ENCODE assay signal across 7 cellular contexts in genomic region chr17:78343099-78343432, GRCh38. TPM values are rescaled to one million over a fixed set of nuclear protein-coding genes. Genes with fewer than 3 reads are reported as not detected.
DNase-seq lines count a peak whose midpoint lies in the region; ATAC-seq and TF ChIP-seq lines count a peak whose summit lies in the region.

No MANE protein-coding gene starts in this region.

- peaks cover 37% of the 10 kb centered on the region for H3K4me1 Mint-ChIP-seq in nephron

- H3K27me3 Mint-ChIP-seq in nephron (ENCODE audit: low read depth) = no peaks in the 10 kb centered on the region

- H3K4me3 ChIP-seq in HEK293 (ENCODE audit: low read depth, low read length) = no peak overlapping the region
- H3K4me3 ChIP-seq in epithelial cell of proximal tubule (ENCODE audit: low read depth, low read length) = peak overlapping the region; percentile 49

- no peak for ATAC-seq in GM18519 (IDR thresholded peaks at IDR 0.05; ENCODE audit: low FRiP score, unreplicated experiment)

- H3K36me3 ChIP-seq in HEK293 (ENCODE audit: control insufficient read depth in 2 of 2, insufficient read depth in 1 of 2, low read length in 2 of 2) = no peaks in the 10 kb centered on the region

- DNase-seq in T1000 (lab: John Stamatoyannopoulos, UW) = peak; percentile 77
- no peak for DNase-seq in epithelial cell of proximal tubule (ENCODE audit: low read depth)
- DNase-seq in NCI-H2171 treated with DMSO at 0.1 percent for 48 hours (lab: John Stamatoyannopoulos, UW) = no peak
- DNase-seq in erythroblast (lab: John Stamatoyannopoulos, UW) = no peak

- peak overlapping the region; percentile 64 to 66 (median 65) for H3K4me3 Mint-ChIP-seq in nephron

- no peak overlapping the region for H3K27ac ChIP-seq in HEK293 (ENCODE audit: extremely low read depth, low read depth, low read length)

- TF ChIP-seq POLR2A in erythroblast (IDR thresholded peaks at IDR 0.05; ENCODE audit: low read length) = no peak

- H3K9me3 Mint-ChIP-seq in nephron = no peaks in the 10 kb centered on the region

- peak overlapping the region; percentile 40 to 94 (median 94) for H3K27ac Mint-ChIP-seq in nephron

- POLR2A ChIA-PET in HEK293 (lab: Yijun Ruan, JAX) = interaction anchor here (0.5 to 1.2 kb wide), 4 partner anchors 17 to 251 kb away, joined by 4 to 10 read pairs (median 6); partner anchors contain the start of gene SOCS3

- no peaks in the 10 kb centered on the region for H3K36me3 Mint-ChIP-seq in nephron (ENCODE audit: low read depth)

- TF ChIP-seq CTCF in HEK293 (tag by site-specific recombination; IDR thresholded peaks at IDR 0.05) (no peak), epithelial cell of proximal tubule (conservative IDR thresholded peaks at IDR 0.05; ENCODE audit: low read depth, low read length) (no peak), nephron (IDR thresholded peaks at IDR 0.05; ENCODE audit: unreplicated experiment in 3 of 3) (no peak)

- H3K4me1 ChIP-seq in HEK293 (ENCODE audit: control insufficient read depth, insufficient read depth, low read length) = peaks cover 6% of the 10 kb centered on the region; the same call in 1 of the 2 replicates

- CTCF ChIA-PET in HEK293 (lab: Yijun Ruan, JAX) = interaction anchor here (2.7 kb wide), 1 partner anchor 80 kb away, joined by 9 read pairs; no protein-coding TSS in a partner anchor

- no peaks in the 10 kb centered on the region for H3K9me3 ChIP-seq in HEK293 (ENCODE audit: control insufficient read depth, insufficient read depth, low read depth, low read length)

TF ChIP-seq in HEK293, 187 proteins besides CTCF, POLR2A, EP300 and RAD21:
- TF ChIP-seq, protein P1, sequence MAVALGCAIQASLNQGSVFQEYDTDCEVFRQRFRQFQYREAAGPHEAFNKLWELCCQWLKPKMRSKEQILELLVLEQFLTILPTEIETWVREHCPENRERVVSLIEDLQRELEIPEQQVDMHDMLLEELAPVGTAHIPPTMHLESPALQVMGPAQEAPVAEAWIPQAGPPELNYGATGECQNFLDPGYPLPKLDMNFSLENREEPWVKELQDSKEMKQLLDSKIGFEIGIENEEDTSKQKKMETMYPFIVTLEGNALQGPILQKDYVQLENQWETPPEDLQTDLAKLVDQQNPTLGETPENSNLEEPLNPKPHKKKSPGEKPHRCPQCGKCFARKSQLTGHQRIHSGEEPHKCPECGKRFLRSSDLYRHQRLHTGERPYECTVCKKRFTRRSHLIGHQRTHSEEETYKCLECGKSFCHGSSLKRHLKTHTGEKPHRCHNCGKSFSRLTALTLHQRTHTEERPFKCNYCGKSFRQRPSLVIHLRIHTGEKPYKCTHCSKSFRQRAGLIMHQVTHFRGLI (tag by site-specific recombination; IDR thresholded peaks at IDR 0.05) = peak; percentile 83
- TF ChIP-seq ZNF488 (tag by site-specific recombination; IDR thresholded peaks at IDR 0.05) (no peak), ZNF311 (tag by site-specific recombination; IDR thresholded peaks at IDR 0.05; ENCODE audit: borderline replicate concordance) (no peak), ZNF645 (tag by site-specific recombination; IDR thresholded peaks at IDR 0.05) (no peak), ZNF843 (tag by site-specific recombination; IDR thresholded peaks at IDR 0.05) (no peak), ZNF37A (tag by site-specific recombination; IDR thresholded peaks at IDR 0.05) (no peak), ZBTB48 (tag by site-specific recombination; IDR thresholded peaks at IDR 0.05) (no peak), ZIC2 (tag by site-specific recombination; IDR thresholded peaks at IDR 0.05) (peak; percentile 53), ZNF404 (tag by site-specific recombination; IDR thresholded peaks at IDR 0.05) (no peak), KLF8 (tag by site-specific recombination; IDR thresholded peaks at IDR 0.05) (no peak), KLF1 (tag by site-specific recombination; IDR thresholded peaks at IDR 0.05) (no peak), ZNF580 (tag by site-specific recombination; IDR thresholded peaks at IDR 0.05) (no peak), KLF16 (tag by site-specific recombination; IDR thresholded peaks at IDR 0.05) (no peak), ZNF600 (tag by site-specific recombination; IDR thresholded peaks at IDR 0.05) (no peak)
- TF ChIP-seq, protein P2, sequence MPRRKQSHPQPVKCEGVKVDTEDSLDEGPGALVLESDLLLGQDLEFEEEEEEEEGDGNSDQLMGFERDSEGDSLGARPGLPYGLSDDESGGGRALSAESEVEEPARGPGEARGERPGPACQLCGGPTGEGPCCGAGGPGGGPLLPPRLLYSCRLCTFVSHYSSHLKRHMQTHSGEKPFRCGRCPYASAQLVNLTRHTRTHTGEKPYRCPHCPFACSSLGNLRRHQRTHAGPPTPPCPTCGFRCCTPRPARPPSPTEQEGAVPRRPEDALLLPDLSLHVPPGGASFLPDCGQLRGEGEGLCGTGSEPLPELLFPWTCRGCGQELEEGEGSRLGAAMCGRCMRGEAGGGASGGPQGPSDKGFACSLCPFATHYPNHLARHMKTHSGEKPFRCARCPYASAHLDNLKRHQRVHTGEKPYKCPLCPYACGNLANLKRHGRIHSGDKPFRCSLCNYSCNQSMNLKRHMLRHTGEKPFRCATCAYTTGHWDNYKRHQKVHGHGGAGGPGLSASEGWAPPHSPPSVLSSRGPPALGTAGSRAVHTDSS (tag by site-specific recombination; IDR thresholded peaks at IDR 0.05) = no peak
- TF ChIP-seq, protein P3, sequence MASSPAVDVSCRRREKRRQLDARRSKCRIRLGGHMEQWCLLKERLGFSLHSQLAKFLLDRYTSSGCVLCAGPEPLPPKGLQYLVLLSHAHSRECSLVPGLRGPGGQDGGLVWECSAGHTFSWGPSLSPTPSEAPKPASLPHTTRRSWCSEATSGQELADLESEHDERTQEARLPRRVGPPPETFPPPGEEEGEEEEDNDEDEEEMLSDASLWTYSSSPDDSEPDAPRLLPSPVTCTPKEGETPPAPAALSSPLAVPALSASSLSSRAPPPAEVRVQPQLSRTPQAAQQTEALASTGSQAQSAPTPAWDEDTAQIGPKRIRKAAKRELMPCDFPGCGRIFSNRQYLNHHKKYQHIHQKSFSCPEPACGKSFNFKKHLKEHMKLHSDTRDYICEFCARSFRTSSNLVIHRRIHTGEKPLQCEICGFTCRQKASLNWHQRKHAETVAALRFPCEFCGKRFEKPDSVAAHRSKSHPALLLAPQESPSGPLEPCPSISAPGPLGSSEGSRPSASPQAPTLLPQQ (tag by site-specific recombination; IDR thresholded peaks at IDR 0.05) = no peak
- TF ChIP-seq, protein P4, sequence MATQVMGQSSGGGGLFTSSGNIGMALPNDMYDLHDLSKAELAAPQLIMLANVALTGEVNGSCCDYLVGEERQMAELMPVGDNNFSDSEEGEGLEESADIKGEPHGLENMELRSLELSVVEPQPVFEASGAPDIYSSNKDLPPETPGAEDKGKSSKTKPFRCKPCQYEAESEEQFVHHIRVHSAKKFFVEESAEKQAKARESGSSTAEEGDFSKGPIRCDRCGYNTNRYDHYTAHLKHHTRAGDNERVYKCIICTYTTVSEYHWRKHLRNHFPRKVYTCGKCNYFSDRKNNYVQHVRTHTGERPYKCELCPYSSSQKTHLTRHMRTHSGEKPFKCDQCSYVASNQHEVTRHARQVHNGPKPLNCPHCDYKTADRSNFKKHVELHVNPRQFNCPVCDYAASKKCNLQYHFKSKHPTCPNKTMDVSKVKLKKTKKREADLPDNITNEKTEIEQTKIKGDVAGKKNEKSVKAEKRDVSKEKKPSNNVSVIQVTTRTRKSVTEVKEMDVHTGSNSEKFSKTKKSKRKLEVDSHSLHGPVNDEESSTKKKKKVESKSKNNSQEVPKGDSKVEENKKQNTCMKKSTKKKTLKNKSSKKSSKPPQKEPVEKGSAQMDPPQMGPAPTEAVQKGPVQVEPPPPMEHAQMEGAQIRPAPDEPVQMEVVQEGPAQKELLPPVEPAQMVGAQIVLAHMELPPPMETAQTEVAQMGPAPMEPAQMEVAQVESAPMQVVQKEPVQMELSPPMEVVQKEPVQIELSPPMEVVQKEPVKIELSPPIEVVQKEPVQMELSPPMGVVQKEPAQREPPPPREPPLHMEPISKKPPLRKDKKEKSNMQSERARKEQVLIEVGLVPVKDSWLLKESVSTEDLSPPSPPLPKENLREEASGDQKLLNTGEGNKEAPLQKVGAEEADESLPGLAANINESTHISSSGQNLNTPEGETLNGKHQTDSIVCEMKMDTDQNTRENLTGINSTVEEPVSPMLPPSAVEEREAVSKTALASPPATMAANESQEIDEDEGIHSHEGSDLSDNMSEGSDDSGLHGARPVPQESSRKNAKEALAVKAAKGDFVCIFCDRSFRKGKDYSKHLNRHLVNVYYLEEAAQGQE (tag by site-specific recombination; IDR thresholded peaks at IDR 0.05) = no peak
TF ChIP-seq in HEK293: peak in this region for 2.

RNA-seq across cellular contexts. Expression of gene SOCS3, which starts 16.8 kb away (rescaled TPM):
- 42.8 and 69.2 TPM in 2 replicates for total RNA-seq in epithelial cell of proximal tubule

RNA-seq across cellular contexts. Expression of gene PGS1, which starts 35.4 kb away (rescaled TPM):
- total RNA-seq in epithelial cell of proximal tubule = 28.7 and 40.6 TPM in 2 replicates
